In genomic region chr19:3785938-3786824, GRCh38 we compare ENCODE assay signal across 1 cellular context.
TF ChIP-seq lines count a peak whose summit lies in the region.

Gene MATK, minus strand, starts transcription at chr19:3786381. Its CDS starts 1,246 bp downstream, at chr19:3785135.

TF ChIP-seq in K562, 482 proteins besides CTCF, POLR2A, EP300 and RAD21 (continued from another document):
- TF ChIP-seq HES1 (IDR thresholded peaks at IDR 0.05; ENCODE audit: low read depth) (no peak), MXI1 (IDR thresholded peaks at IDR 0.05; ENCODE audit: low read depth, low read length) (no peak), SAFB (IDR thresholded peaks at IDR 0.05; ENCODE audit: borderline replicate concordance, low read depth, low read length) (peak; percentile 62; the same call in 1 of the 2 replicates), ETV6 (IDR thresholded peaks at IDR 0.05; ENCODE audit: borderline replicate concordance in 1 of 2, low read depth in 2 of 2, low read length in 1 of 2) (no peak), ETV6 (CRISPR knock-in tag; IDR thresholded peaks at IDR 0.05; ENCODE audit: borderline replicate concordance) (0 out of 2 replicates have a peak, but pooled peaks have one; percentile 23), DMBX1 (CRISPR knock-in tag; IDR thresholded peaks at IDR 0.05; ENCODE audit: borderline replicate concordance) (no peak), FOXP4 (CRISPR knock-in tag; IDR thresholded peaks at IDR 0.05; ENCODE audit: borderline replicate concordance) (no peak), PCBP1 (IDR thresholded peaks at IDR 0.05; ENCODE audit: low read depth, low read length, poor library complexity, severe bottlenecking) (peak; percentile 78), RCOR1 (IDR thresholded peaks at IDR 0.05; ENCODE audit: borderline replicate concordance in 1 of 2, low read depth in 2 of 2, low read length in 2 of 2) (peak; percentile 49 to 66; a peak in 1 of 4 replicates), SPI1 (IDR thresholded peaks at IDR 0.05; ENCODE audit: borderline replicate concordance, low read depth, low read length) (peak; percentile 36; the same call in 1 of the 2 replicates), ZNF639 (CRISPR knock-in tag; conservative IDR thresholded peaks at IDR 0.05 in 1 of 2, IDR thresholded peaks at IDR 0.05 in 1 of 2) (peak in 1 of 2 experiments; percentile 51; a peak in 1 of 4 replicates), GATAD2A (IDR thresholded peaks at IDR 0.05) (0 out of 2 replicates have a peak, but pooled peaks have one; percentile 14), ZFX (CRISPR knock-in tag; IDR thresholded peaks at IDR 0.05) (peak; percentile 50; the same call in 1 of the 2 replicates), NRF1 (conservative IDR thresholded peaks at IDR 0.05 in 1 of 2, IDR thresholded peaks at IDR 0.05 in 1 of 2) (peak; percentile 20 to 32; a peak in 3 of 4 replicates), SIN3A (IDR thresholded peaks at IDR 0.05; ENCODE audit: borderline replicate concordance in 2 of 2, control insufficient read depth in 1 of 2, low read depth in 2 of 2, low read length in 2 of 2) (0 out of 4 replicates have a peak, but pooled peaks of 1 of the 2 experiments have one; percentile 20), PHF8 (IDR thresholded peaks at IDR 0.05; ENCODE audit: borderline replicate concordance, low read length) (peak; percentile 52; the same call in 1 of the 2 replicates), CBX1 (IDR thresholded peaks at IDR 0.05; ENCODE audit: low read depth) (peak; percentile 73; the same call in 1 of the 2 replicates), RB1 (IDR thresholded peaks at IDR 0.05; ENCODE audit: low read depth) (peak; percentile 15; the same call in 1 of the 2 replicates), CBX3 (IDR thresholded peaks at IDR 0.05; ENCODE audit: borderline replicate concordance in 1 of 2, low read length in 2 of 2) (peak in 1 of 2 experiments; percentile 51; a peak in 1 of 3 replicates), ZFP36 (IDR thresholded peaks at IDR 0.05; ENCODE audit: low read depth, low read length, partially characterized antibody) (peak; percentile 74), EGR1 (conservative IDR thresholded peaks at IDR 0.05) (no peak), KDM1A (IDR thresholded peaks at IDR 0.05) (peak in 1 of 2 experiments; percentile 54; a peak in 3 of 4 replicates), ZBTB7A (IDR thresholded peaks at IDR 0.05; ENCODE audit: borderline replicate concordance, control insufficient read depth, low read depth, low read length) (peak; percentile 95), PML (IDR thresholded peaks at IDR 0.05; ENCODE audit: low read length) (no peak), RBM25 (IDR thresholded peaks at IDR 0.05; ENCODE audit: low read depth, low read length, severe bottlenecking) (peak; percentile 93), BCOR (IDR thresholded peaks at IDR 0.05) (peak; percentile 88), YY1 (IDR thresholded peaks at IDR 0.05; ENCODE audit: borderline replicate concordance in 1 of 3, control insufficient read depth in 1 of 3, extremely low read depth in 1 of 3, insufficient read depth in 3 of 3, insufficient read length in 1 of 3, insufficient replicate concordance in 2 of 3, low read depth in 1 of 3, low read length in 2 of 3) (peak in 1 of 3 experiments; percentile 25), MAZ (CRISPR knock-in tag; conservative IDR thresholded peaks at IDR 0.05 in 1 of 2, IDR thresholded peaks at IDR 0.05 in 1 of 2) (0 out of 4 replicates have a peak, but pooled peaks of 1 of the 2 experiments have one; percentile 17), CHD7 (IDR thresholded peaks at IDR 0.05; ENCODE audit: low read depth, low read length) (no peak)
